10 cellular contexts compared by ENCODE assay signal in genomic region chr3:186268616-186269448, GRCh38.
A peak's percentile ranks its signal among the peaks of the same experiment; 100 is the strongest.
DNase-seq lines count a peak whose midpoint lies in the region; ATAC-seq and TF ChIP-seq lines count a peak whose summit lies in the region.
"Had no signal": no experiment of that assay in that cellular context is flagged by ENCODE, and none has a peak within 500 bp of the region (broad histone marks: within the 10 kb centered on the region; RNA-seq: fewer than 3 reads in every experiment).

No MANE protein-coding gene starts in this region.

- no peak overlapping the region for H3K27ac ChIP-seq in neural progenitor cell
- H3K27ac ChIP-seq: pancreas had no signal

- H3K36me3 Mint-ChIP-seq in chondrocyte (ENCODE audit: low read depth), result no peaks in the 10 kb centered on the region
- H3K36me3 Mint-ChIP-seq in neural progenitor cell, result no peaks in the 10 kb centered on the region

- ATAC-seq in HG02610 (IDR thresholded peaks at IDR 0.05; ENCODE audit: unreplicated experiment), result no peak

- no peak overlapping the region for H3K4me3 ChIP-seq in GM06990 (replicated peaks; ENCODE audit: low read depth, low read length)
- H3K4me3 ChIP-seq in Loucy (ENCODE audit: low read length, poor library complexity, severe bottlenecking), result no peak overlapping the region
- no peak overlapping the region for H3K4me3 ChIP-seq in neural progenitor cell
- H3K4me3 ChIP-seq: pancreas had no signal

- H3K4me1 Mint-ChIP-seq in chondrocyte (ENCODE audit: low read depth) (peaks cover 13% of the 10 kb centered on the region), neural progenitor cell (peaks cover 12% of the 10 kb centered on the region)

- H3K27me3 ChIP-seq in GM06990 (replicated peaks; ENCODE audit: control insufficient read depth, insufficient read depth, low read length) (no peaks in the 10 kb centered on the region), Loucy (ENCODE audit: insufficient read depth, low read length, poor library complexity, severe bottlenecking) (no peaks in the 10 kb centered on the region), neural progenitor cell (no peaks in the 10 kb centered on the region)
- H3K27me3 ChIP-seq: pancreas had no signal

- H3K4me1 ChIP-seq in Loucy (ENCODE audit: insufficient read depth, low read length, poor library complexity, severe bottlenecking), result no peaks in the 10 kb centered on the region
- H3K4me1 ChIP-seq in neural progenitor cell, result peaks cover 8% of the 10 kb centered on the region
- H3K4me1 ChIP-seq: pancreas had no signal

- H3K9me3 Mint-ChIP-seq in chondrocyte (ENCODE audit: low read depth) (no peaks in the 10 kb centered on the region), neural progenitor cell (no peaks in the 10 kb centered on the region)

- H3K9me3 ChIP-seq in Loucy (ENCODE audit: insufficient read depth, low read depth, low read length) (no peaks in the 10 kb centered on the region), neural progenitor cell (ENCODE audit: low read depth) (no peaks in the 10 kb centered on the region)
- H3K9me3 ChIP-seq: pancreas had no signal

- H4K20me1 ChIP-seq in Loucy (ENCODE audit: insufficient read depth, low read length, poor library complexity, severe bottlenecking) (no peaks in the 10 kb centered on the region), neural progenitor cell (ENCODE audit: low read depth) (no peaks in the 10 kb centered on the region)

- H3K4me3 Mint-ChIP-seq in chondrocyte (ENCODE audit: unreplicated experiment) (no peak overlapping the region), neural progenitor cell (no peak overlapping the region)

- H3K9ac ChIP-seq in Loucy (ENCODE audit: low read depth, low read length, poor library complexity, severe bottlenecking) (no peak overlapping the region), neural progenitor cell (no peak overlapping the region)

- no peaks in the 10 kb centered on the region for H3K9me2 ChIP-seq in Loucy (replicated peaks; ENCODE audit: low read depth, low read length)

- TF ChIP-seq CTCF in GM06990 (IDR thresholded peaks at IDR 0.05; ENCODE audit: insufficient read depth, low read length, poor library complexity, severe bottlenecking), result peak; percentile 53
- peak; percentile 52 for TF ChIP-seq CTCF in Loucy (conservative IDR thresholded peaks at IDR 0.05; ENCODE audit: low read length)
- TF ChIP-seq CTCF in chondrocyte (IDR thresholded peaks at IDR 0.05), result peak; percentile 64
- peak; percentile 50 for TF ChIP-seq CTCF in neural progenitor cell (IDR thresholded peaks at IDR 0.05)

- no peaks in the 10 kb centered on the region for H3F3A ChIP-seq in Loucy (ENCODE audit: low read depth)
- no peaks in the 10 kb centered on the region for H3F3A ChIP-seq in neural progenitor cell (ENCODE audit: low read depth)

- H3K27ac Mint-ChIP-seq in chondrocyte (ENCODE audit: unreplicated experiment) (no peak overlapping the region), neural progenitor cell (no peak overlapping the region)

- no peak overlapping the region for H2AFZ ChIP-seq in Loucy (ENCODE audit: low read length)
- H2AFZ ChIP-seq in neural progenitor cell (replicated peaks), result peak overlapping the region; percentile 34

- H3K27me3 Mint-ChIP-seq in chondrocyte (ENCODE audit: low read depth) (peaks cover 4% of the 10 kb centered on the region), neural progenitor cell (ENCODE audit: insufficient read depth, low read depth) (peaks cover 6% of the 10 kb centered on the region)

- H3K36me3 ChIP-seq in GM06990 (ENCODE audit: control insufficient read depth, insufficient read depth, low read length) (no peaks in the 10 kb centered on the region), Loucy (ENCODE audit: insufficient read depth, low read length) (no peaks in the 10 kb centered on the region), neural progenitor cell (no peaks in the 10 kb centered on the region)
- H3K36me3 ChIP-seq: pancreas had no signal

- H3K4me2 ChIP-seq in Loucy (ENCODE audit: low read depth, low read length, poor library complexity, severe bottlenecking), result no peak overlapping the region
- H3K4me2 ChIP-seq in neural progenitor cell, result no peak overlapping the region

- DNase-seq in GM06990 (ENCODE audit: extremely low read depth, insufficient read length), result no peak
- DNase-seq in chondrocyte (ENCODE audit: low spot score), result no peak
- DNase-seq in neural progenitor cell (ENCODE audit: low spot score), result peak; percentile 52
- DNase-seq in NCI-H1694 (lab: John Stamatoyannopoulos, UW), result no peak
- no peak for DNase-seq in activated gamma-delta T cell (lab: John Stamatoyannopoulos, UW)
- no peak for DNase-seq in cerebellar nuclear complex (lab: John Stamatoyannopoulos, UW)
- DNase-seq: central memory CD4-positive, alpha-beta T cell; pancreas had no signal

- H3K79me2 ChIP-seq in Loucy (ENCODE audit: insufficient read depth, low read length) (no peaks in the 10 kb centered on the region), neural progenitor cell (ENCODE audit: low read depth) (no peaks in the 10 kb centered on the region)
